Comparison of ENCODE assay signal across 1 cellular context in the genomic region with DNA sequence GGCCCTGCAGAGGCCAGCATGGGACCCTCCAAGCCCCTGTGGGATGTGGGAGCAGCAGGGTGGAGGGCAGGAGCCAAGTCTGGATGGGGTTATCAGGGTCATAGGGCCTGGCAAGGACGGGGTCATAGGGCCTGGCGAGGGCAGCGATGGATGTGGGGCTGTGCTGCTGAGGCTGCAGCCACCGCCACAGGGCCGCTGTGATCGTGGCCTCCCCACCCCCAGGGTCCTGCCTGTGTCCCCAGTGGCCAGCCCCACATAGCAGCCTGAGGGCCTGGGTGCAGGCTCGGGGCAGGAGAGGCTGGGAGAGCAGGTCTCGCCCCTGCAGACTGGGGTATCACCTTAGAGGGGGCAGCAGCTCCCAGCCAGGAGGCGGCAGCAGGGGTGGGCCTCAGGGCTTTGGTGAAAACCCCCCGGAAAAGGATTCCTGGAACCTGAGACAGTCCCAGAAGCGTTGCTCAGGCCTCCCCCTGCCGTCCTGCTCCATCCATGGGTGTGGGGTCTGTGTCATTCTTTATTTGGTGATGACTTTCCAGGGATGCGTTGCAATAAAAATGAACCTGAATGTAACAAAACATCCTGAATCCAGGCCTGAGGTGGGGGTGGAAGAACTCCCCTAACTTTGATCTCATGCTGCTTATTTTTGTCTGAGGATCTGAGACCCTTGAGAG.
TF ChIP-seq lines count a peak whose summit lies in the region.

No MANE protein-coding gene starts in this region.

TF ChIP-seq in H1, 55 proteins besides CTCF, POLR2A, EP300 and RAD21:
- TF ChIP-seq EGR1 (IDR thresholded peaks at IDR 0.05; ENCODE audit: borderline replicate concordance, low read depth, low read length) = no peak
- no peak for TF ChIP-seq ZNF274 (IDR thresholded peaks at IDR 0.05; ENCODE audit: borderline replicate concordance, extremely low read depth, low read length)
- no peak for TF ChIP-seq SRF (IDR thresholded peaks at IDR 0.05; ENCODE audit: low read depth, low read length)
- no peak for TF ChIP-seq JUND (IDR thresholded peaks at IDR 0.05; ENCODE audit: low read length)
- no peak for TF ChIP-seq PHF8 (conservative IDR thresholded peaks at IDR 0.05; ENCODE audit: low read depth, low read length)
- no peak for TF ChIP-seq CBX8 (IDR thresholded peaks at IDR 0.05; ENCODE audit: borderline replicate concordance, low read depth, low read length)
- TF ChIP-seq, protein P1, sequence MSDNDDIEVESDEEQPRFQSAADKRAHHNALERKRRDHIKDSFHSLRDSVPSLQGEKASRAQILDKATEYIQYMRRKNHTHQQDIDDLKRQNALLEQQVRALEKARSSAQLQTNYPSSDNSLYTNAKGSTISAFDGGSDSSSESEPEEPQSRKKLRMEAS (IDR thresholded peaks at IDR 0.05) = no peak
- TF ChIP-seq SP1 (IDR thresholded peaks at IDR 0.05; ENCODE audit: low read depth, low read length) = no peak
- no peak for TF ChIP-seq GABPA (IDR thresholded peaks at IDR 0.05; ENCODE audit: borderline replicate concordance, insufficient read depth, low read length)
- no peak for TF ChIP-seq SUZ12 (IDR thresholded peaks at IDR 0.05; ENCODE audit: low read length)
- TF ChIP-seq TAF1 (IDR thresholded peaks at IDR 0.05; ENCODE audit: low read depth, low read length) = no peak
- no peak for TF ChIP-seq KDM5A (IDR thresholded peaks at IDR 0.05; ENCODE audit: low read length)
- TF ChIP-seq SP4 (IDR thresholded peaks at IDR 0.05; ENCODE audit: low read length) = no peak
- TF ChIP-seq BACH1 (IDR thresholded peaks at IDR 0.05; ENCODE audit: low read length) = no peak
- TF ChIP-seq CHD1 (IDR thresholded peaks at IDR 0.05; ENCODE audit: low read depth, low read length) = no peak
- no peak for TF ChIP-seq FOSL1 (IDR thresholded peaks at IDR 0.05; ENCODE audit: insufficient read depth, low read depth, low read length)
- no peak for TF ChIP-seq JUN (IDR thresholded peaks at IDR 0.05; ENCODE audit: low read depth, low read length)
- TF ChIP-seq, protein P2, sequence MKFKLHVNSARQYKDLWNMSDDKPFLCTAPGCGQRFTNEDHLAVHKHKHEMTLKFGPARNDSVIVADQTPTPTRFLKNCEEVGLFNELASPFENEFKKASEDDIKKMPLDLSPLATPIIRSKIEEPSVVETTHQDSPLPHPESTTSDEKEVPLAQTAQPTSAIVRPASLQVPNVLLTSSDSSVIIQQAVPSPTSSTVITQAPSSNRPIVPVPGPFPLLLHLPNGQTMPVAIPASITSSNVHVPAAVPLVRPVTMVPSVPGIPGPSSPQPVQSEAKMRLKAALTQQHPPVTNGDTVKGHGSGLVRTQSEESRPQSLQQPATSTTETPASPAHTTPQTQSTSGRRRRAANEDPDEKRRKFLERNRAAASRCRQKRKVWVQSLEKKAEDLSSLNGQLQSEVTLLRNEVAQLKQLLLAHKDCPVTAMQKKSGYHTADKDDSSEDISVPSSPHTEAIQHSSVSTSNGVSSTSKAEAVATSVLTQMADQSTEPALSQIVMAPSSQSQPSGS (IDR thresholded peaks at IDR 0.05; ENCODE audit: low read length) = no peak
- TF ChIP-seq CBX5 (IDR thresholded peaks at IDR 0.05; ENCODE audit: low read depth, low read length) = no peak
- TF ChIP-seq RBBP5 (IDR thresholded peaks at IDR 0.05; ENCODE audit: borderline replicate concordance, low read depth, low read length) = no peak
